Comparison of ENCODE assay signal across 8 cellular contexts in genomic region chr13:109790951-109791605, GRCh38. TPM values are rescaled to one million over a fixed set of nuclear protein-coding genes. Genes with fewer than 3 reads are reported as not detected.
A peak's percentile ranks its signal among the peaks of the same experiment; 100 is the strongest.
DNase-seq lines count a peak whose midpoint lies in the region; ATAC-seq and TF ChIP-seq lines count a peak whose summit lies in the region.

No MANE protein-coding gene starts in this region.

- WGBS in right lobe of liver (ENCODE audit: insufficient coverage, low coverage, low lambda C conversion rate, missing lambda C conversion rate) = 7% methylated on average over 7 of the region's 7 CpGs

- H3K27me3 Mint-ChIP-seq in GM23338 (ENCODE audit: insufficient read depth, low read depth, poor library complexity) = peaks cover 1% of the 10 kb centered on the region

- H3K4me1 Mint-ChIP-seq in GM23338 = peaks cover 17% of the 10 kb centered on the region

- TF ChIP-seq POLR2A in right lobe of liver (IDR thresholded peaks at IDR 0.05) = no peak
- TF ChIP-seq POLR2A in vagina (IDR thresholded peaks at IDR 0.05) = no peak

- H3K4me3 ChIP-seq in BJ (ENCODE audit: low read depth, low read length) (no peak overlapping the region), GM23338 (no peak overlapping the region), right lobe of liver (peak overlapping the region in 1 of 3 donors; percentile 0), vagina (no peak overlapping the region)

- no peak overlapping the region for H3K4me3 Mint-ChIP-seq in GM23338

- H3K9me3 Mint-ChIP-seq in GM23338 = no peaks in the 10 kb centered on the region

- H3K36me3 ChIP-seq in BJ (ENCODE audit: control insufficient read depth, insufficient read depth, low read length) (no peaks in the 10 kb centered on the region), GM23338 (ENCODE audit: insufficient read depth) (no peaks in the 10 kb centered on the region), right lobe of liver (no peaks in the 10 kb centered on the region), vagina (no peaks in the 10 kb centered on the region)

- H3K27ac ChIP-seq in GM23338 (ENCODE audit: low read depth) = no peak overlapping the region
- peak overlapping the region in 2 of 3 donors; percentile 39 to 54 for H3K27ac ChIP-seq in right lobe of liver
- H3K27ac ChIP-seq in vagina = no peak overlapping the region

- no peaks in the 10 kb centered on the region; the same call in 1 of the 2 replicates for H3K79me2 ChIP-seq in GM23338 (replicated peaks; ENCODE audit: insufficient read depth)

- intact Hi-C loops in right lobe of liver (cut with DNase I) (no loop called here), vagina (cut with DNase I) (no loop called here)

- H4K20me1 ChIP-seq in GM23338 (replicated peaks; ENCODE audit: insufficient read depth) = no peaks in the 10 kb centered on the region; the same call in 1 of the 2 replicates

- no peak overlapping the region for H3K4me2 ChIP-seq in GM23338

- H2AFZ ChIP-seq in GM23338 = no peak overlapping the region

- H3K27me3 ChIP-seq in BJ (ENCODE audit: control insufficient read depth, insufficient read depth, low read length) = no peaks in the 10 kb centered on the region
- H3K27me3 ChIP-seq in GM23338 (ENCODE audit: insufficient read depth) = peaks cover 4% of the 10 kb centered on the region; the same call in 1 of the 2 replicates
- H3K27me3 ChIP-seq in right lobe of liver = no peaks in the 10 kb centered on the region
- no peaks in the 10 kb centered on the region for H3K27me3 ChIP-seq in vagina

- H3K9me3 ChIP-seq in right lobe of liver (no peaks in the 10 kb centered on the region), vagina (no peaks in the 10 kb centered on the region)

- H3K4me1 ChIP-seq in GM23338 (ENCODE audit: insufficient read depth) = peaks cover 4% of the 10 kb centered on the region; the same call in 1 of the 2 replicates
- peaks cover 0 to 28% (median 13%) of the 10 kb centered on the region in 4 donors for H3K4me1 ChIP-seq in right lobe of liver
- H3K4me1 ChIP-seq in vagina = no peaks in the 10 kb centered on the region

- CTCF ChIA-PET in BJ (lab: Yijun Ruan, JAX) = interaction anchor here (1.4 to 1.5 kb wide), 2 partner anchors 209 to 319 kb away, joined by 3 read pairs; no protein-coding TSS in a partner anchor

- H3F3A ChIP-seq in GM23338 (replicated peaks; ENCODE audit: low read depth) = no peaks in the 10 kb centered on the region

- DNase-seq in BJ (ENCODE audit: low read depth) (no peak), GM23338 (ENCODE audit: low spot score) (peak; percentile 76), NCI-H526 treated with DMSO at 0.1 percent for 48 hours (lab: John Stamatoyannopoulos, UW) (peak; percentile 91), amniotic stem cell (lab: John Stamatoyannopoulos, UW) (peak; percentile 39), right lobe of liver (peak in 2 of 3 donors; percentile 52 to 63), vagina (ENCODE audit: extremely low spot score in 2 of 2) (no peak)

- ATAC-seq in GM23338 (peak; percentile 11), right lobe of liver (peak; percentile 41 to 52 (median 46)), GM18873 (IDR thresholded peaks at IDR 0.05; ENCODE audit: low FRiP score, unreplicated experiment) (no peak), GM18520 (IDR thresholded peaks at IDR 0.05; ENCODE audit: unreplicated experiment) (no peak)

- POLR2A ChIA-PET in BJ (lab: Charles Lee) = no interaction called here

- no peaks in the 10 kb centered on the region for H3K36me3 Mint-ChIP-seq in GM23338 (ENCODE audit: low read depth)

- TF ChIP-seq CTCF in BJ (IDR thresholded peaks at IDR 0.05; ENCODE audit: insufficient read depth, low read depth, low read length) (peak; percentile 50), GM23338 (conservative IDR thresholded peaks at IDR 0.05; ENCODE audit: low read depth in 2 of 2) (peak; percentile 63 to 74), right lobe of liver (IDR thresholded peaks at IDR 0.05) (peak; percentile 45 to 62 (median 51)), vagina (IDR thresholded peaks at IDR 0.05) (no peak)

- H3K9me2 ChIP-seq in GM23338 (ENCODE audit: insufficient read depth) = no peaks in the 10 kb centered on the region

- H3K27ac Mint-ChIP-seq in GM23338 = no peak overlapping the region

TF ChIP-seq in GM23338, 12 proteins besides CTCF, POLR2A, EP300 and RAD21 (continues in another document):
- TF ChIP-seq POLR2AphosphoS5 (IDR thresholded peaks at IDR 0.05; ENCODE audit: low read depth) = no peak
- TF ChIP-seq, protein P1, sequence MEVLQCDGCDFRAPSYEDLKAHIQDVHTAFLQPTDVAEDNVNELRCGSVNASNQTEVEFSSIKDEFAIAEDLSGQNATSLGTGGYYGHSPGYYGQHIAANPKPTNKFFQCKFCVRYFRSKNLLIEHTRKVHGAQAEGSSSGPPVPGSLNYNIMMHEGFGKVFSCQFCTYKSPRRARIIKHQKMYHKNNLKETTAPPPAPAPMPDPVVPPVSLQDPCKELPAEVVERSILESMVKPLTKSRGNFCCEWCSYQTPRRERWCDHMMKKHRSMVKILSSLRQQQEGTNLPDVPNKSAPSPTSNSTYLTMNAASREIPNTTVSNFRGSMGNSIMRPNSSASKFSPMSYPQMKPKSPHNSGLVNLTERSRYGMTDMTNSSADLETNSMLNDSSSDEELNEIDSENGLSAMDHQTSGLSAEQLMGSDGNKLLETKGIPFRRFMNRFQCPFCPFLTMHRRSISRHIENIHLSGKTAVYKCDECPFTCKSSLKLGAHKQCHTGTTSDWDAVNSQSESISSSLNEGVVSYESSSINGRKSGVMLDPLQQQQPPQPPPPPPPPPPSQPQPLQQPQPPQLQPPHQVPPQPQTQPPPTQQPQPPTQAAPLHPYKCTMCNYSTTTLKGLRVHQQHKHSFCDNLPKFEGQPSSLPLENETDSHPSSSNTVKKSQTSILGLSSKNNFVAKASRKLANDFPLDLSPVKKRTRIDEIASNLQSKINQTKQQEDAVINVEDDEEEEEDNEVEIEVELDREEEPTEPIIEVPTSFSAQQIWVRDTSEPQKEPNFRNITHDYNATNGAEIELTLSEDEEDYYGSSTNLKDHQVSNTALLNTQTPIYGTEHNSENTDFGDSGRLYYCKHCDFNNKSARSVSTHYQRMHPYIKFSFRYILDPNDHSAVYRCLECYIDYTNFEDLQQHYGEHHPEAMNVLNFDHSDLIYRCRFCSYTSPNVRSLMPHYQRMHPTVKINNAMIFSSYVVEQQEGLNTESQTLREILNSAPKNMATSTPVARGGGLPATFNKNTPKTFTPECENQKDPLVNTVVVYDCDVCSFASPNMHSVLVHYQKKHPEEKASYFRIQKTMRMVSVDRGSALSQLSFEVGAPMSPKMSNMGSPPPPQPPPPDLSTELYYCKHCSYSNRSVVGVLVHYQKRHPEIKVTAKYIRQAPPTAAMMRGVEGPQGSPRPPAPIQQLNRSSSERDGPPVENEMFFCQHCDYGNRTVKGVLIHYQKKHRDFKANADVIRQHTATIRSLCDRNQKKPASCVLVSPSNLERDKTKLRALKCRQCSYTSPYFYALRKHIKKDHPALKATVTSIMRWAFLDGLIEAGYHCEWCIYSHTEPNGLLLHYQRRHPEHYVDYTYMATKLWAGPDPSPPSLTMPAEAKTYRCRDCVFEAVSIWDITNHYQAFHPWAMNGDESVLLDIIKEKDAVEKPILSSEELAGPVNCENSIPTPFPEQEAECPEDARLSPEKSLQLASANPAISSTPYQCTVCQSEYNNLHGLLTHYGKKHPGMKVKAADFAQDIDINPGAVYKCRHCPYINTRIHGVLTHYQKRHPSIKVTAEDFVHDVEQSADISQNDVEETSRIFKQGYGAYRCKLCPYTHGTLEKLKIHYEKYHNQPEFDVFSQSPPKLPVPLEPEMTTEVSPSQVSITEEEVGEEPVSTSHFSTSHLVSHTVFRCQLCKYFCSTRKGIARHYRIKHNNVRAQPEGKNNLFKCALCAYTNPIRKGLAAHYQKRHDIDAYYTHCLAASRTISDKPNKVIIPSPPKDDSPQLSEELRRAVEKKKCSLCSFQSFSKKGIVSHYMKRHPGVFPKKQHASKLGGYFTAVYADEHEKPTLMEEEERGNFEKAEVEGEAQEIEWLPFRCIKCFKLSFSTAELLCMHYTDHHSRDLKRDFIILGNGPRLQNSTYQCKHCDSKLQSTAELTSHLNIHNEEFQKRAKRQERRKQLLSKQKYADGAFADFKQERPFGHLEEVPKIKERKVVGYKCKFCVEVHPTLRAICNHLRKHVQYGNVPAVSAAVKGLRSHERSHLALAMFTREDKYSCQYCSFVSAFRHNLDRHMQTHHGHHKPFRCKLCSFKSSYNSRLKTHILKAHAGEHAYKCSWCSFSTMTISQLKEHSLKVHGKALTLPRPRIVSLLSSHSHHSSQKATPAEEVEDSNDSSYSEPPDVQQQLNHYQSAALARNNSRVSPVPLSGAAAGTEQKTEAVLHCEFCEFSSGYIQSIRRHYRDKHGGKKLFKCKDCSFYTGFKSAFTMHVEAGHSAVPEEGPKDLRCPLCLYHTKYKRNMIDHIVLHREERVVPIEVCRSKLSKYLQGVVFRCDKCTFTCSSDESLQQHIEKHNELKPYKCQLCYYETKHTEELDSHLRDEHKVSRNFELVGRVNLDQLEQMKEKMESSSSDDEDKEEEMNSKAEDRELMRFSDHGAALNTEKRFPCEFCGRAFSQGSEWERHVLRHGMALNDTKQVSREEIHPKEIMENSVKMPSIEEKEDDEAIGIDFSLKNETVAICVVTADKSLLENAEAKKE (CRISPR knock-in tag; IDR thresholded peaks at IDR 0.05) = no peak
- TF ChIP-seq STAT1 (IDR thresholded peaks at IDR 0.05; ENCODE audit: unreplicated experiment) = no peak
- no peak for TF ChIP-seq ZNF114 (CRISPR knock-in tag; IDR thresholded peaks at IDR 0.05)
- TF ChIP-seq, protein P2, sequence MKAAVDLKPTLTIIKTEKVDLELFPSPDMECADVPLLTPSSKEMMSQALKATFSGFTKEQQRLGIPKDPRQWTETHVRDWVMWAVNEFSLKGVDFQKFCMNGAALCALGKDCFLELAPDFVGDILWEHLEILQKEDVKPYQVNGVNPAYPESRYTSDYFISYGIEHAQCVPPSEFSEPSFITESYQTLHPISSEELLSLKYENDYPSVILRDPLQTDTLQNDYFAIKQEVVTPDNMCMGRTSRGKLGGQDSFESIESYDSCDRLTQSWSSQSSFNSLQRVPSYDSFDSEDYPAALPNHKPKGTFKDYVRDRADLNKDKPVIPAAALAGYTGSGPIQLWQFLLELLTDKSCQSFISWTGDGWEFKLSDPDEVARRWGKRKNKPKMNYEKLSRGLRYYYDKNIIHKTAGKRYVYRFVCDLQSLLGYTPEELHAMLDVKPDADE (IDR thresholded peaks at IDR 0.05) = no peak
- TF ChIP-seq EZH2phosphoT487 (IDR thresholded peaks at IDR 0.05; ENCODE audit: unreplicated experiment) = no peak
- TF ChIP-seq JUNB (IDR thresholded peaks at IDR 0.05; ENCODE audit: unreplicated experiment) = no peak
- no peak for TF ChIP-seq CREB1 (CRISPR knock-in tag; IDR thresholded peaks at IDR 0.05; ENCODE audit: low read depth)
- no peak for TF ChIP-seq EZH2 (IDR thresholded peaks at IDR 0.05; ENCODE audit: low read depth, unreplicated experiment)
- TF ChIP-seq NANOG (IDR thresholded peaks at IDR 0.05; ENCODE audit: borderline replicate concordance) = no peak

RNA-seq across cellular contexts. Expression of gene IRS2, which starts 4.7 kb away (rescaled TPM):
- polyA plus RNA-seq in BJ (2011; rRNA removed) = 1.3 and 2.0 TPM in 2 replicates
- 2.2 and 3.3 TPM in 2 replicates for polyA minus RNA-seq in BJ (2011; rRNA and poly(A)+ RNA removed)
- 12.4 and 14.5 TPM in 2 replicates for total RNA-seq in GM23338 (2014; rRNA removed; shearing (Covaris generic))
- polyA plus RNA-seq in GM23338 (2016; fragmentation: Nextera tagmentation; extraction: Ambion mirVana) = 3.6 and 4.0 TPM in 2 replicates
- 10 to 100 TPM in 4 of 6 experiments, 1 to 10 TPM in 2; 8.8 to 26.0 (median 17.5) TPM for total RNA-seq in right lobe of liver
- 25.0 TPM for total RNA-seq in vagina

Comparison
In these comparisons a context has a peak if more than half of its experiments do, and no peak if none do; other contexts are left out.
1. DNase-seq: peak in GM23338 (single experiment), NCI-H526 treated with DMSO at 0.1 percent for 48 hours (single experiment), amniotic stem cell (single experiment) and right lobe of liver (2 of 3); none in BJ (single experiment) and vagina (0 of 2).
2. CTCF ChIP-seq: peak in BJ (single experiment), GM23338 (2 of 2) and right lobe of liver (4 of 4); none in vagina (0 of 3).
3. ATAC-seq: peak in GM23338 (single experiment) and right lobe of liver (4 of 4); none in GM18873 (single experiment) and GM18520 (single experiment).
4. H3K27ac ChIP-seq: peak in right lobe of liver (2 of 3); none in GM23338 (single experiment) and vagina (single experiment).